ENCODE assay signal across 16 cellular contexts in genomic region chr10:95477175-95477520, GRCh38.
DNase-seq lines count a peak whose midpoint lies in the region; TF ChIP-seq lines count a peak whose summit lies in the region.
"Had no signal": no experiment of that assay in that cellular context is flagged by ENCODE, and none has a peak within 500 bp of the region (broad histone marks: within the 10 kb centered on the region; RNA-seq: fewer than 3 reads in every experiment).

No MANE protein-coding gene starts in this region.

- peaks cover 73% of the 10 kb centered on the region for H3K4me1 Mint-ChIP-seq in nephron

- H3K27me3 ChIP-seq in Peyer's patch (no peaks in the 10 kb centered on the region), esophagus squamous epithelium (no peaks in the 10 kb centered on the region), tibial artery (no peaks in the 10 kb centered on the region)

- no peaks in the 10 kb centered on the region for H3K9me3 ChIP-seq in Peyer's patch
- no peaks in the 10 kb centered on the region for H3K9me3 ChIP-seq in esophagus squamous epithelium
- no peaks in the 10 kb centered on the region for H3K9me3 ChIP-seq in tibial artery

- no peaks in the 10 kb centered on the region for H3K9me3 Mint-ChIP-seq in nephron
- H3K9me3 Mint-ChIP-seq: activated naive CD8-positive, alpha-beta T cell treated with anti-CD3 and anti-CD28 coated beads, Interleukin-2, amount 50 U/mL, for 24 hours had no signal

- H3K27ac ChIP-seq in Peyer's patch (peak overlapping the region in 3 of 4 donors; percentile 5 to 71 (median 68)), esophagus squamous epithelium (peak overlapping the region; percentile 46 to 92 (median 82)), tibial artery (peak overlapping the region; percentile 87 to 91)
- H3K27ac ChIP-seq: C4-2B had no signal

- no peak for TF ChIP-seq CTCF in Peyer's patch (IDR thresholded peaks at IDR 0.05)
- no peak for TF ChIP-seq CTCF in esophagus squamous epithelium (IDR thresholded peaks at IDR 0.05)
- no peak for TF ChIP-seq CTCF in nephron (IDR thresholded peaks at IDR 0.05; ENCODE audit: unreplicated experiment in 3 of 3)
- no peak for TF ChIP-seq CTCF in tibial artery (IDR thresholded peaks at IDR 0.05)

- H3K4me1 ChIP-seq in Peyer's patch: peaks cover 0 to 36% (median 4%) of the 10 kb centered on the region in 4 donors
- H3K4me1 ChIP-seq in esophagus squamous epithelium: peaks cover 0 to 94% (median 28%) of the 10 kb centered on the region in 3 donors
- H3K4me1 ChIP-seq in tibial artery: peaks cover 8 to 100% (median 91%) of the 10 kb centered on the region in 4 donors

- TF ChIP-seq POLR2A in Peyer's patch (IDR thresholded peaks at IDR 0.05): no peak
- TF ChIP-seq POLR2A in esophagus squamous epithelium (IDR thresholded peaks at IDR 0.05): no peak

- H3K36me3 ChIP-seq in Peyer's patch (no peaks in the 10 kb centered on the region), esophagus squamous epithelium (no peaks in the 10 kb centered on the region), tibial artery (peaks cover 0 to 4% (median 0%) of the 10 kb centered on the region in 3 donors)

- CTCF ChIA-PET in HEK293T (lab: Yijun Ruan, JAX): interaction anchor here (0.7 kb wide), 1 partner anchor 254 kb away, joined by 3 read pairs; no protein-coding TSS in a partner anchor

- no peak overlapping the region for H3K4me3 ChIP-seq in Peyer's patch
- no peak overlapping the region for H3K4me3 ChIP-seq in esophagus squamous epithelium
- H3K4me3 ChIP-seq in tibial artery: no peak overlapping the region

- no peak for DNase-seq in Peyer's patch
- no peak for DNase-seq in esophagus squamous epithelium (lab: John Stamatoyannopoulos, UW)
- no peak for DNase-seq in tibial artery
- DNase-seq in cerebellar nuclear complex (lab: John Stamatoyannopoulos, UW): no peak
- DNase-seq in HEK293T (ENCODE audit: extremely low spot score): no peak
- DNase-seq in iPS-NIHi11 (ENCODE audit: low spot score): no peak
- DNase-seq in AG20443 (ENCODE audit: low spot score): no peak
- DNase-seq: activated CD4-positive, CD25-positive, alpha-beta regulatory T cell; activated CD8-positive, alpha-beta memory T cell treated with anti-CD3 and anti-CD28 coated beads, Interleukin-2, amount 50 U/mL, for 48 hours; activated naive CD8-positive, alpha-beta T cell treated with anti-CD3 and anti-CD28 coated beads, Interleukin-2, amount 50 U/mL, for 24 hours; EL; kidney; NCI-H2171; stimulated activated CD4-positive, alpha-beta T cell treated with anti-CD3 and anti-CD28 coated beads, Interleukin-2, amount 100 ng/mL, for 24 hours had no signal

- POLR2A ChIA-PET in HEK293T (lab: Yijun Ruan, JAX): no interaction called here

- H3K27ac Mint-ChIP-seq in nephron: peak overlapping the region; percentile 13 to 41 (median 32)
- H3K27ac Mint-ChIP-seq: activated naive CD8-positive, alpha-beta T cell treated with anti-CD3 and anti-CD28 coated beads, Interleukin-2, amount 50 U/mL, for 24 hours had no signal

- no peaks in the 10 kb centered on the region for H3K36me3 Mint-ChIP-seq in nephron (ENCODE audit: low read depth)

- no peaks in the 10 kb centered on the region for H3K27me3 Mint-ChIP-seq in nephron (ENCODE audit: low read depth)

- no peak overlapping the region for H3K4me3 Mint-ChIP-seq in nephron
- H3K4me3 Mint-ChIP-seq: activated naive CD8-positive, alpha-beta T cell treated with anti-CD3 and anti-CD28 coated beads, Interleukin-2, amount 50 U/mL, for 24 hours had no signal

- intact Hi-C loops in esophagus squamous epithelium (cut with DNase I): no loop called here
- intact Hi-C loops in tibial artery (cut with DNase I; ENCODE audit: low total_unique reads): no loop called here

- WGBS in esophagus squamous epithelium, 2 donors: 83% methylated on average over 1 of the region's 2 CpGs; no CpG with 5 or more reads in 1 of the 2 donors

TF ChIP-seq in HEK293T, 16 proteins besides CTCF, POLR2A, EP300 and RAD21:
- no peak for TF ChIP-seq FOXA1 (IDR thresholded peaks at IDR 0.05)
